25 cellular contexts compared by ENCODE assay signal in the genomic region with DNA sequence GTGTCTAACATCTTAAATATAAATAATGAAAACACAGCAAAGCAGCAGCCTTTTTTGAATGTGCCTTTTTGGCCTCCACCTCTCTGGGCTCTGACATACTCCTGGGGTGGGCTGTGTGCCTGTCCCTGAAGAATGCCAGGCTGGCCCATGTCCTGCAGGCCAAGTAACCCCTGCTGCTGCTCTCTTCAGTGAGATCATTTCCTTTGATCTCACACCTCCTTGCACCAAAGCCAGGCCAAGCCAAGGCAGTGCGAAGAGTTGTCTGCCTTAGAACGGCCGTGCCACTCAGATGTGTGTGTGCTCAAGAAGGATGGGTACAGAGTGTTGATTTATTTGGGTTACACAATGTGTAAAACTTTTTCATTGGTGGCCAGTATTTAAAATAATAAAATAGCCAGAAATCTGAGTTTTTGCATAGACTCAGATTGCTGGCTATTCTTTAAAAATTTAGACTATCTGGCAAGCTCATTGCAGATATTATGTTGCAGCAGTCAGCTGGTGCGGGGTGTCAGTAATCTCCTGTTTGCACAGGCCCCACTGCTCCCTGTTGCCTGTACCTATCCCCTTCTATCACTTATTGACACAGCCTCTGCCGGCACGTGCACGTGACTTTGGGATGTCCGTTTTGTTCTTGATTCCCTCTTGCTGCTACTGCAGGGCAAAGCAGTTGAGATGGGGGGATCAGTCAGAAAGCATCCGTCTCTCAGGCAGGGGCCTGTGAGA. TPM values are rescaled to one million over a fixed set of nuclear protein-coding genes. Genes with fewer than 3 reads are reported as not detected.
A peak's percentile ranks its signal among the peaks of the same experiment; 100 is the strongest.
DNase-seq lines count a peak whose midpoint lies in the region; ATAC-seq and TF ChIP-seq lines count a peak whose summit lies in the region.
"Had no signal": no experiment of that assay in that cellular context is flagged by ENCODE, and none has a peak within 500 bp of the region (broad histone marks: within the 10 kb centered on the region; RNA-seq: fewer than 3 reads in every experiment).

No MANE protein-coding gene starts in this region.

- no peak overlapping the region for H3K27ac ChIP-seq in IMR-90 (ENCODE audit: insufficient read depth, low read length)
- H3K27ac ChIP-seq in angular gyrus (ENCODE audit: low read depth, low read length): peak overlapping the region; percentile 81
- H3K27ac ChIP-seq in right atrium auricular region: peak overlapping the region; percentile 79 to 95
- peak overlapping the region in 3 of 4 donors; percentile 27 to 65 (median 54) for H3K27ac ChIP-seq in sigmoid colon
- peak overlapping the region in 1 of 2 donors; percentile 44 for H3K27ac ChIP-seq in breast epithelium
- H3K27ac ChIP-seq: HL-60, neutrophil had no signal

- no peak overlapping the region for H2BK15ac ChIP-seq in IMR-90 (ENCODE audit: low read depth, low read length)

- 100% methylated on average over 1 of the region's 9 CpGs; no CpG with 5 or more reads in 1 of the 2 experiments for WGBS in IMR-90 (ENCODE audit: extremely low coverage in 2 of 2, insufficient read length in 1 of 2), 2 experiments
- 93 to 94% methylated on average over 9 of the region's 9 CpGs for WGBS in sigmoid colon, 2 donors

- no peak overlapping the region for H4K5ac ChIP-seq in IMR-90 (ENCODE audit: low read depth, low read length)

- no peaks in the 10 kb centered on the region for H3K9me3 ChIP-seq in IMR-90 (ENCODE audit: control insufficient read depth, insufficient read depth, low read length)
- H3K9me3 ChIP-seq in right atrium auricular region: no peaks in the 10 kb centered on the region
- H3K9me3 ChIP-seq in sigmoid colon: no peaks in the 10 kb centered on the region
- H3K9me3 ChIP-seq in breast epithelium: no peaks in the 10 kb centered on the region
- H3K9me3 ChIP-seq: neutrophil, stomach had no signal

- H2AFZ ChIP-seq in IMR-90 (replicated peaks; ENCODE audit: low read length, poor library complexity): no peak overlapping the region

- POLR2A ChIA-PET in IMR-90 (lab: Charles Lee; ENCODE audit: unreplicated experiment): no interaction called here

- DNase-seq in IMR-90 (no peak), right atrium auricular region (ENCODE audit: low spot score) (no peak), sigmoid colon (peak; percentile 37), breast epithelium (ENCODE audit: low spot score in 2 of 2) (no peak), activated gamma-delta T cell (lab: John Stamatoyannopoulos, UW) (no peak)
- DNase-seq: activated CD4-positive, alpha-beta T cell treated with anti-CD3 and anti-CD28 coated beads, Interleukin-2, amount 50 U/mL, for 4 hours; activated naive CD4-positive, alpha-beta T cell treated with anti-CD3 and anti-CD28 coated beads, Interleukin-2, amount 10 ng/mL, durations not matched to agents 7 days and 5 days; activated T-cell treated with anti-CD3 and anti-CD28 coated beads, Interleukin-2, amount 50 U/mL, for 72 hours; central memory CD4-positive, alpha-beta T cell; Kasumi-1; mammary epithelial cell; MV-4-11; NCI-H146; NCI-H446; OCI-M1; SIG-M5; stomach; T-cell; trophoblast cell had no signal

- no peak overlapping the region for H3K4me2 ChIP-seq in IMR-90 (ENCODE audit: low read depth, low read length)

- no peak overlapping the region for H2AK9ac ChIP-seq in IMR-90 (replicated peaks; ENCODE audit: low read depth, low read length, poor library complexity)

- no peak overlapping the region for H2BK5ac ChIP-seq in IMR-90 (ENCODE audit: low read depth, low read length, poor library complexity, severe bottlenecking)

- H3K4me1 ChIP-seq in IMR-90 (ENCODE audit: control insufficient read depth, insufficient read depth, low read length) (peaks cover 5% of the 10 kb centered on the region; the same call in 1 of the 2 replicates), right atrium auricular region (peaks cover 0 to 91% of the 10 kb centered on the region in 2 donors), sigmoid colon (peaks cover 0 to 46% (median 24%) of the 10 kb centered on the region in 4 donors), breast epithelium (peaks cover 12 to 14% of the 10 kb centered on the region in 2 donors)

- H3K4me3 ChIP-seq in IMR-90 (ENCODE audit: insufficient read depth, low read depth, low read length) (no peak overlapping the region), right atrium auricular region (no peak overlapping the region), sigmoid colon (no peak overlapping the region), breast epithelium (no peak overlapping the region)
- H3K4me3 ChIP-seq: stomach had no signal

- no peak overlapping the region for H2BK120ac ChIP-seq in IMR-90 (ENCODE audit: low read depth, low read length)

- TF ChIP-seq RAD21 in IMR-90 (IDR thresholded peaks at IDR 0.05; ENCODE audit: low read length): no peak

- peaks cover 12% of the 10 kb centered on the region; the same call in 1 of the 2 replicates for H3K9me1 ChIP-seq in IMR-90 (ENCODE audit: insufficient read depth, low read length)

- TF ChIP-seq CTCF in IMR-90 (conservative IDR thresholded peaks at IDR 0.05; ENCODE audit: low read depth, low read length): no peak
- TF ChIP-seq CTCF in right atrium auricular region (IDR thresholded peaks at IDR 0.05): no peak
- TF ChIP-seq CTCF in sigmoid colon (IDR thresholded peaks at IDR 0.05): no peak
- TF ChIP-seq CTCF in breast epithelium (IDR thresholded peaks at IDR 0.05): no peak

- CTCF ChIA-PET in IMR-90 (lab: Yijun Ruan, JAX): no interaction called here

- H3K36me3 ChIP-seq in IMR-90 (ENCODE audit: control insufficient read depth, insufficient read depth, low read length) (peaks cover 5% of the 10 kb centered on the region), right atrium auricular region (peaks cover 13% of the 10 kb centered on the region), sigmoid colon (peaks cover 0 to 12% (median 0%) of the 10 kb centered on the region in 4 donors), breast epithelium (no peaks in the 10 kb centered on the region)
- H3K36me3 ChIP-seq: neutrophil had no signal

- H3K9ac ChIP-seq in IMR-90 (ENCODE audit: low read depth, low read length): no peak overlapping the region

- no peak overlapping the region for H2BK20ac ChIP-seq in IMR-90 (ENCODE audit: low read depth, low read length)

- no peak overlapping the region for H3K4ac ChIP-seq in IMR-90 (ENCODE audit: low read depth, low read length)

- intact Hi-C loops in IMR-90 (cut with micrococcal nuclease): no loop called here
- intact Hi-C loops in sigmoid colon (cut with DNase I): no loop called here
- intact Hi-C loops in breast epithelium (cut with DNase I; ENCODE audit: low total_unique reads): no loop called here

- H3K23ac ChIP-seq in IMR-90 (ENCODE audit: low read depth, low read length): no peak overlapping the region

- H3K18ac ChIP-seq in IMR-90 (ENCODE audit: low read depth, low read length): no peak overlapping the region

- peak; percentile 46 for ATAC-seq in IMR-90 (ENCODE audit: low read depth)
- no peak for ATAC-seq in GM21717 (IDR thresholded peaks at IDR 0.05; ENCODE audit: unreplicated experiment)
- ATAC-seq: activated T-cell treated with anti-CD3 and anti-CD28 coated beads, Interleukin-2, amount 50 U/mL, for 72 hours; T-cell had no signal

- no peak overlapping the region for H4K8ac ChIP-seq in IMR-90 (ENCODE audit: low read depth in 2 of 2, low read length in 2 of 2)

- H2AK5ac ChIP-seq in IMR-90 (ENCODE audit: low read depth, low read length): no peak overlapping the region

- no peak overlapping the region for H3K56ac ChIP-seq in IMR-90 (ENCODE audit: extremely low read depth, insufficient read depth, low read length)

- no peak for TF ChIP-seq EP300 in sigmoid colon (IDR thresholded peaks at IDR 0.05)

- BruUV-seq in IMR-90 (replicated peaks; lab: Mats Ljungman, UMichigan): no TSS peak

- dilution Hi-C loops in IMR-90 (cut with HindIII; ENCODE audit: low sequenced_read_pairs, unreplicated experiment): no loop called here

- in situ Hi-C loops in IMR-90 (cut with MboI; ENCODE audit: low sequenced_read_pairs): no loop called here

- H3K79me1 ChIP-seq in IMR-90 (ENCODE audit: low read depth in 1 of 2, low read length in 2 of 2): peaks cover 8 to 50% of the 10 kb centered on the region in 2 experiments; a peak in 3 of 4 replicates

- no peak for TF ChIP-seq POLR2A in IMR-90 (IDR thresholded peaks at IDR 0.05; ENCODE audit: low read depth, low read length)
- no peak for TF ChIP-seq POLR2A in sigmoid colon (IDR thresholded peaks at IDR 0.05)
- TF ChIP-seq POLR2A in breast epithelium (IDR thresholded peaks at IDR 0.05): no peak

- no peak overlapping the region for H3K14ac ChIP-seq in IMR-90 (replicated peaks; ENCODE audit: low read depth, low read length)

- peaks cover 11% of the 10 kb centered on the region for H4K20me1 ChIP-seq in IMR-90 (ENCODE audit: insufficient read depth, low read length)

- H3K27me3 ChIP-seq in IMR-90 (ENCODE audit: control insufficient read depth, insufficient read depth, low read length) (no peaks in the 10 kb centered on the region), right atrium auricular region (no peaks in the 10 kb centered on the region), sigmoid colon (no peaks in the 10 kb centered on the region), breast epithelium (no peaks in the 10 kb centered on the region)
- H3K27me3 ChIP-seq: stomach had no signal

- no peak overlapping the region for H4K91ac ChIP-seq in IMR-90 (ENCODE audit: insufficient read depth, low read depth, low read length)

TF ChIP-seq in IMR-90, 13 proteins besides CTCF, POLR2A, EP300 and RAD21 (continues in another document):
- no peak for TF ChIP-seq RFX5 (IDR thresholded peaks at IDR 0.05; ENCODE audit: low read depth, low read length)
- no peak for TF ChIP-seq CHD1 (IDR thresholded peaks at IDR 0.05; ENCODE audit: low read depth, low read length)
- no peak for TF ChIP-seq MXI1 (IDR thresholded peaks at IDR 0.05; ENCODE audit: borderline replicate concordance, low read depth, low read length)
- TF ChIP-seq BHLHE40 (IDR thresholded peaks at IDR 0.05; ENCODE audit: low read depth, low read length): no peak
- TF ChIP-seq RCOR1 (IDR thresholded peaks at IDR 0.05; ENCODE audit: insufficient replicate concordance, low read length): no peak
- no peak for TF ChIP-seq NFE2L2 (IDR thresholded peaks at IDR 0.05; ENCODE audit: low read depth, low read length)

RNA-seq across cellular contexts. Expression of gene MRAS, which starts 11.3 kb away (rescaled TPM):
- total RNA-seq in IMR-90 (2012; rRNA removed): 56.1 and 59.3 TPM in 2 replicates
- polyA plus RNA-seq in IMR-90 (2012; rRNA removed): 48.1 and 60.6 TPM in 2 replicates
- 24.1 and 33.7 TPM in 2 replicates for polyA plus RNA-seq in IMR-90 (2012; cell fraction: cytosol; rRNA removed)
- polyA plus RNA-seq in IMR-90 (2012; cell fraction: nucleus; rRNA removed; ENCODE audit: low replicate concordance): 22.7 and 38.2 TPM in 2 replicates
- 100 to 1,000 TPM; 174 to 288 TPM for total RNA-seq in right atrium auricular region
- 10 to 100 TPM; 24.4 to 36.8 (median 30.0) TPM for total RNA-seq in sigmoid colon
- 10 to 100 TPM in 1 of 3 donors, 1 to 10 TPM in 2; 3.5 to 14.8 (median 7.2) TPM for polyA plus RNA-seq in sigmoid colon
- total RNA-seq in breast epithelium: 100 to 1,000 TPM in 1 of 3 donors, 10 to 100 TPM in 2; 39.0 to 157 (median 74.8) TPM

RNA-seq across cellular contexts. Expression of gene NME9, which starts 30.1 kb away (rescaled TPM):
- total RNA-seq in IMR-90 (2012; rRNA removed): not detected in 2 replicates
- polyA plus RNA-seq in IMR-90 (2012; rRNA removed): not detected in 2 replicates
- polyA plus RNA-seq in IMR-90 (2012; cell fraction: cytosol; rRNA removed): not detected in 2 replicates
- polyA plus RNA-seq in IMR-90 (2012; cell fraction: nucleus; rRNA removed; ENCODE audit: low replicate concordance): 0.03 TPM in 1 of 2 replicates, not detected in the other
- total RNA-seq in right atrium auricular region: not detected
- total RNA-seq in sigmoid colon: not detected
- under 1 TPM in 1 of 3 donors, not detected in 2; 0.23 TPM for polyA plus RNA-seq in sigmoid colon
- total RNA-seq in breast epithelium: 1 to 10 TPM in 1 of 3 donors, under 1 TPM in 2; 0.48 to 1.3 (median 0.98) TPM
- total RNA-seq: kidney epithelial cell had no signal
- polyA plus RNA-seq: BJ, mammary epithelial cell had no signal
